Comparison of ENCODE assay signal across 7 cellular contexts in the genomic region with DNA sequence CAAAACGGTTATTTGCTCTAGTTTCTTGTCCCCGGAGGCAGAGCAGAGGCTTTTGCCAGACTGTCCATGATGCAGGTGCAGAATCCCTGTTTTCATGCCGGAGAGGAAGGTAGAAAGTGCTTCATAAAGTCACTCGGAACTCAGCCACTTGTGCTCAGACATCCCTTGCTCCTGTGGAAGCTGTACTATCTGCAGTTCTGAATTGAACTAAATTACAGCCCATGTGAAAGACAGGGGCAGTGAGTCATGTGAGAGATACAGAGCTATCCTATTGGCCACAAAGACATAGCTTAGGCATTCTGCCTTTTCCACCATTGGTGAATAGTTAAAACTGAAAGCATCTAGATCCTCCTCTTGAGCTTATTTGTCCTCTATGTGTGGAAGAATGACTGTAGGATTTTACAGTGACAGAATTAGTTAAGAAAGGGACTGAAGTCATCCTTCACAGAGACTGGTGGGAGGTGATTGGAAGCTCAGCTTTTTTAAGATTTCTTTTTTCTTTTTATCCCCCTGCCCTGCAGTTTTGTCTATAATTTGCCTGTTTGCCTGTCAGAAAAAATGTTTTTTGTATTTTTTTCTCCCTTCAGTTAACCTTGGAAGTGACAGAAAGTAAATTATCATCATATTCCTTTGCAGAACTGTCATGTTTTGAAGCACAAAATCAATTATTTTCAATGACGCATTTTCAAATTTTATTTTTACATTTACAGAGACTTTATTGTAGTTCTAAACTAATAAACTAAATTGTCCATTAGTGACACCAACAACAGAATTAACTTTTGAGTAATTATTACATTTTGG.
DNase-seq lines count a peak whose midpoint lies in the region; ATAC-seq, FAIRE-seq and TF ChIP-seq lines count a peak whose summit lies in the region.

No MANE protein-coding gene starts in this region.

- FAIRE-seq in K562 (lab: Jason Lieb, UNC), result peak; percentile 42

- whole genome bisulfite sequencing in K562 (ENCODE audit: insufficient coverage, low coverage, missing lambda C conversion rate), result 1% methylated on average over 5 of the region's 5 CpGs
- WGBS in hepatocyte (ENCODE audit: low lambda C conversion rate, missing lambda C conversion rate), result 26% methylated on average over 5 of the region's 5 CpGs

- no peaks in the 10 kb centered on the region for H3K27me3 ChIP-seq in GM23338 (ENCODE audit: insufficient read depth)
- no peaks in the 10 kb centered on the region for H3K27me3 ChIP-seq in K562 (ENCODE audit: control insufficient read depth in 2 of 2, insufficient read depth in 2 of 2, low read length in 2 of 2)
- H3K27me3 ChIP-seq in hepatocyte, result no peaks in the 10 kb centered on the region

- peak overlapping the region; percentile 45 for H3K4me3 Mint-ChIP-seq in GM23338

- peaks cover 29% of the 10 kb centered on the region for H3K4me1 ChIP-seq in GM23338 (ENCODE audit: insufficient read depth)
- no peaks in the 10 kb centered on the region for H3K4me1 ChIP-seq in K562 (replicated peaks in 1 of 2; ENCODE audit: control insufficient read depth in 2 of 2, insufficient read depth in 2 of 2, low read length in 2 of 2)
- H3K4me1 ChIP-seq in hepatocyte (ENCODE audit: insufficient read depth), result no peaks in the 10 kb centered on the region

- peak; percentile 87 for ATAC-seq in GM23338
- no peak for ATAC-seq in K562

- H3K36me3 Mint-ChIP-seq in GM23338 (ENCODE audit: low read depth), result no peaks in the 10 kb centered on the region

- BruUV-seq in K562 (replicated peaks; lab: Mats Ljungman, UMichigan), result no TSS peak

- H3K9me3 ChIP-seq in K562 (replicated peaks; ENCODE audit: control insufficient read depth, insufficient read depth, low read depth, low read length) (no peaks in the 10 kb centered on the region; the same call in none of the 2 replicates), hepatocyte (ENCODE audit: low read depth) (no peaks in the 10 kb centered on the region)

- H3K9me1 ChIP-seq in K562 (ENCODE audit: control insufficient read depth, insufficient read depth, low read length), result no peaks in the 10 kb centered on the region

- H3K27ac ChIP-seq in GM23338 (ENCODE audit: low read depth), result no peak overlapping the region
- H3K27ac ChIP-seq in RWPE1, result no peak overlapping the region; the same call in 1 of the 2 replicates
- no peak overlapping the region for H3K27ac ChIP-seq in K562 (ENCODE audit: extremely low read depth, low read depth, low read length)
- peak overlapping the region; percentile 91 for H3K27ac ChIP-seq in hepatocyte

- peak overlapping the region; percentile 42; the same call in 1 of the 2 replicates for H3K27ac Mint-ChIP-seq in GM23338

- H3F3A ChIP-seq in GM23338 (replicated peaks; ENCODE audit: low read depth), result no peaks in the 10 kb centered on the region

- DNase-seq in GM12864 (ENCODE audit: low read depth) (peak; percentile 78), GM23338 (ENCODE audit: low spot score) (peak; percentile 34), KBM-7 (peak; percentile 94), RWPE1 (ENCODE audit: low spot score) (peak; percentile 98), K562 (ENCODE audit: extremely low read depth in 1 of 4, low spot score in 3 of 4) (no peak), hepatocyte (ENCODE audit: low spot score) (peak; percentile 87), retinal pigment epithelial cell (ENCODE audit: low read depth) (peak; percentile 83)

- no peaks in the 10 kb centered on the region for H3K9me3 Mint-ChIP-seq in GM23338

- TF ChIP-seq RAD21 in K562 (CRISPR knock-in tag; conservative IDR thresholded peaks at IDR 0.05 in 1 of 2, IDR thresholded peaks at IDR 0.05 in 1 of 2), result no peak

- POLR2A ChIA-PET in RWPE1 (lab: Yijun Ruan, JAX; ENCODE audit: low non-redundant PET) (interaction anchor here (0.5 to 1.0 kb wide), 2 partner anchors 43 to 1733 kb away, joined by 3 to 6 read pairs; no protein-coding TSS in a partner anchor), K562 (lab: Yijun Ruan, JAX) (no interaction called here)

- H3K4me2 ChIP-seq in GM23338, result peak overlapping the region; percentile 39; the same call in 1 of the 2 replicates
- H3K4me2 ChIP-seq in K562 (ENCODE audit: insufficient read depth, low read length), result no peak overlapping the region
- peak overlapping the region; percentile 79 for H3K4me2 ChIP-seq in hepatocyte

- H3K27me3 Mint-ChIP-seq in GM23338 (ENCODE audit: insufficient read depth, low read depth, poor library complexity), result no peaks in the 10 kb centered on the region

- no peaks in the 10 kb centered on the region for H4K20me1 ChIP-seq in GM23338 (replicated peaks; ENCODE audit: insufficient read depth)
- H4K20me1 ChIP-seq in K562 (replicated peaks; ENCODE audit: control insufficient read depth, insufficient read depth, low read length), result no peaks in the 10 kb centered on the region
- peaks cover 5% of the 10 kb centered on the region for H4K20me1 ChIP-seq in hepatocyte (ENCODE audit: insufficient read depth, poor library complexity, severe bottlenecking)

- in situ Hi-C loops in KBM-7 (cut with MboI; ENCODE audit: low pct_unique_long_range_greater_than_20kb, low sequenced_read_pairs) (no loop called here), K562 (cut with MboI) (no loop called here)

- H3K9me2 ChIP-seq in GM23338 (ENCODE audit: insufficient read depth) (0 out of 2 replicates have a peak, but pooled peaks cover 3% of the 10 kb centered on the region), hepatocyte (replicated peaks; ENCODE audit: insufficient read depth) (no peaks in the 10 kb centered on the region)

- H3K36me3 ChIP-seq in GM23338 (ENCODE audit: insufficient read depth), result no peaks in the 10 kb centered on the region
- no peaks in the 10 kb centered on the region for H3K36me3 ChIP-seq in K562 (ENCODE audit: control insufficient read depth, insufficient read depth, low read length)
- H3K36me3 ChIP-seq in hepatocyte (replicated peaks; ENCODE audit: insufficient read depth, low read depth), result no peaks in the 10 kb centered on the region

- H3K4me3 ChIP-seq in GM12864 (ENCODE audit: low read depth, low read length), result peak overlapping the region; percentile 80
- no peak overlapping the region for H3K4me3 ChIP-seq in GM23338
- no peak overlapping the region for H3K4me3 ChIP-seq in K562
- H3K4me3 ChIP-seq in hepatocyte, result peak overlapping the region; percentile 46
- peak overlapping the region; percentile 63 for H3K4me3 ChIP-seq in retinal pigment epithelial cell (ENCODE audit: low read length)

- peaks cover 16% of the 10 kb centered on the region for H3K4me1 Mint-ChIP-seq in GM23338

- TF ChIP-seq CTCF in GM12864 (IDR thresholded peaks at IDR 0.05; ENCODE audit: low read depth, low read length, missing control alignments) (no peak), GM23338 (conservative IDR thresholded peaks at IDR 0.05; ENCODE audit: low read depth in 2 of 2) (no peak), RWPE1 (conservative IDR thresholded peaks at IDR 0.05; ENCODE audit: low read depth) (no peak), K562 (IDR thresholded peaks at IDR 0.05 in 2 of 3, conservative IDR thresholded peaks at IDR 0.05 in 1 of 3; ENCODE audit: insufficient read depth in 2 of 3, low read depth in 1 of 3, low read length in 3 of 3) (no peak), hepatocyte (IDR thresholded peaks at IDR 0.05; ENCODE audit: poor library complexity) (no peak), retinal pigment epithelial cell (conservative IDR thresholded peaks at IDR 0.05; ENCODE audit: low read depth, low read length) (no peak)

- TF ChIP-seq EP300 in K562 (IDR thresholded peaks at IDR 0.05; ENCODE audit: low read length), result no peak

- CTCF ChIA-PET in RWPE1 (lab: Yijun Ruan, JAX), result interaction anchor here (0.6 to 1.4 kb wide), 4 partner anchors 32 to 318 kb away, joined by 3 read pairs; no protein-coding TSS in a partner anchor
- CTCF ChIA-PET in K562 (lab: Yijun Ruan, JAX; ENCODE audit: low intra/inter-chr PET ratio), result no interaction called here

- no peak overlapping the region for H3K9ac ChIP-seq in K562 (ENCODE audit: insufficient read depth in 1 of 2, low read depth in 2 of 2, low read length in 2 of 2)

- H2AFZ ChIP-seq in GM23338 (peak overlapping the region; percentile 20), K562 (ENCODE audit: low read depth, low read length) (no peak overlapping the region), hepatocyte (peak overlapping the region; percentile 16)

- H3K79me2 ChIP-seq in GM23338 (replicated peaks; ENCODE audit: insufficient read depth) (no peaks in the 10 kb centered on the region), K562 (ENCODE audit: control insufficient read depth, insufficient read depth, low read length) (no peaks in the 10 kb centered on the region), hepatocyte (peaks cover 40% of the 10 kb centered on the region)

- no peak for TF ChIP-seq POLR2A in K562 (conservative IDR thresholded peaks at IDR 0.05)

- intact Hi-C loops in K562 (cut with micrococcal nuclease), result no loop called here

TF ChIP-seq in GM23338, 12 proteins besides CTCF, POLR2A, EP300 and RAD21:
- TF ChIP-seq NANOG (IDR thresholded peaks at IDR 0.05; ENCODE audit: borderline replicate concordance) (no peak), JUNB (IDR thresholded peaks at IDR 0.05; ENCODE audit: unreplicated experiment) (no peak), STAT1 (IDR thresholded peaks at IDR 0.05; ENCODE audit: unreplicated experiment) (no peak), ETS1 (IDR thresholded peaks at IDR 0.05) (no peak)
TF ChIP-seq in GM23338: peak in this region for 0.

TF ChIP-seq in K562, 482 proteins besides CTCF, POLR2A, EP300 and RAD21 (continues in another document):
- TF ChIP-seq TFE3 (CRISPR knock-in tag; IDR thresholded peaks at IDR 0.05), result no peak
- no peak for TF ChIP-seq PHB2 (IDR thresholded peaks at IDR 0.05; ENCODE audit: low read depth)
- no peak for TF ChIP-seq BRD4 (IDR thresholded peaks at IDR 0.05)
- TF ChIP-seq DPF2 (IDR thresholded peaks at IDR 0.05), result no peak
- TF ChIP-seq ZNF57 (CRISPR knock-in tag; IDR thresholded peaks at IDR 0.05), result no peak
- no peak for TF ChIP-seq RFX5 (IDR thresholded peaks at IDR 0.05; ENCODE audit: low read depth, low read length)

Comparison
In these comparisons a context has a peak if more than half of its experiments do, and no peak if none do; other contexts are left out.
1. DNase-seq: peak in GM12864 (single experiment), GM23338 (single experiment), KBM-7 (single experiment), RWPE1 (single experiment), hepatocyte (single experiment) and retinal pigment epithelial cell (single experiment); none in K562 (0 of 4).
2. H3K4me3 ChIP-seq: peak in GM12864 (single experiment), hepatocyte (single experiment) and retinal pigment epithelial cell (single experiment); none in GM23338 (single experiment) and K562 (single experiment).